Comparison of ENCODE assay signal across 2 cellular contexts in genomic region chr11:27429740-27430451, GRCh38.
TF ChIP-seq lines count a peak whose summit lies in the region.

No MANE protein-coding gene starts in this region.

TF ChIP-seq in IMR-90, 13 proteins besides CTCF, POLR2A, EP300 and RAD21 (continued from another document):
- no peak for TF ChIP-seq USF2 (IDR thresholded peaks at IDR 0.05; ENCODE audit: low read depth, low read length)
- TF ChIP-seq RCOR1 (IDR thresholded peaks at IDR 0.05; ENCODE audit: insufficient replicate concordance, low read length), result no peak
- 0 out of 2 replicates have a peak, but pooled peaks have one; percentile 13 for TF ChIP-seq CEBPB (IDR thresholded peaks at IDR 0.05; ENCODE audit: low read depth, low read length)
- TF ChIP-seq RFX5 (IDR thresholded peaks at IDR 0.05; ENCODE audit: low read depth, low read length), result no peak
- no peak for TF ChIP-seq BHLHE40 (IDR thresholded peaks at IDR 0.05; ENCODE audit: low read depth, low read length)

TF ChIP-seq in HEK293T, 16 proteins besides CTCF, POLR2A, EP300 and RAD21 (continued from another document):
- TF ChIP-seq PKNOX1 (IDR thresholded peaks at IDR 0.05) (no peak), ARNT (IDR thresholded peaks at IDR 0.05) (no peak)
